9 cellular contexts compared by ENCODE assay signal in genomic region chr11:119361961-119362725, GRCh38. TPM values are rescaled to one million over a fixed set of nuclear protein-coding genes. Genes with fewer than 3 reads are reported as not detected.
DNase-seq lines count a peak whose midpoint lies in the region; ATAC-seq and TF ChIP-seq lines count a peak whose summit lies in the region.
"Had no signal": no experiment of that assay in that cellular context is flagged by ENCODE, and none has a peak within 500 bp of the region (broad histone marks: within the 10 kb centered on the region; RNA-seq: fewer than 3 reads in every experiment).

No MANE protein-coding gene starts in this region.

- peaks cover 7% of the 10 kb centered on the region for H3K4me1 Mint-ChIP-seq in activated CD4-positive, alpha-beta T cell treated with anti-CD3 and anti-CD28 coated beads, Interleukin-2, amount 10 ng/mL, durations not matched to agents 24 days and 14 days

- H3K36me3 ChIP-seq in thyroid gland: no peaks in the 10 kb centered on the region

- peak overlapping the region; percentile 41 for H3K4me3 Mint-ChIP-seq in activated CD4-positive, alpha-beta T cell treated with anti-CD3 and anti-CD28 coated beads, Interleukin-2, amount 10 ng/mL, durations not matched to agents 24 days and 14 days
- H3K4me3 Mint-ChIP-seq: stimulated activated memory B cell treated with anti-CD40 and anti-IgM and Interleukin-4, amounts not matched to agents 10 μg/mL and 1 μg/mL and 100 μg/mL, for 72 hours had no signal

- H3K9me3 ChIP-seq in thyroid gland: no peaks in the 10 kb centered on the region

- H3K27me3 ChIP-seq in layer of hippocampus (ENCODE audit: control insufficient read depth, insufficient read depth, low read length) (no peaks in the 10 kb centered on the region), thyroid gland (no peaks in the 10 kb centered on the region)

- WGBS in thyroid gland, 2 donors: 75 to 78% methylated on average over 11 of the region's 11 CpGs

- H3K27ac ChIP-seq in layer of hippocampus (ENCODE audit: low read depth, low read length) (peak overlapping the region; percentile 88), thyroid gland (peak overlapping the region; percentile 76 to 88 (median 85))

- H3K4me1 ChIP-seq in thyroid gland: peaks cover 37 to 52% of the 10 kb centered on the region in 2 donors

- TF ChIP-seq CTCF in thyroid gland (IDR thresholded peaks at IDR 0.05): no peak

- H3K27me3 Mint-ChIP-seq in activated CD4-positive, alpha-beta T cell treated with anti-CD3 and anti-CD28 coated beads, Interleukin-2, amount 10 ng/mL, durations not matched to agents 24 days and 14 days: peaks cover 50% of the 10 kb centered on the region

- intact Hi-C loops in activated CD4-positive, alpha-beta T cell treated with anti-CD3 and anti-CD28 coated beads, Interleukin-2, amount 10 ng/mL, durations not matched to agents 24 days and 14 days (cut with micrococcal nuclease): no loop called here
- intact Hi-C loops in thyroid gland (cut with DNase I): no loop called here

- H3K4me3 ChIP-seq in thyroid gland (replicated peaks in 1 of 3): no peak overlapping the region

- no peak for TF ChIP-seq POLR2A in thyroid gland (IDR thresholded peaks at IDR 0.05)

- no peak for DNase-seq in activated CD4-positive, alpha-beta T cell treated with anti-CD3 and anti-CD28 coated beads, Interleukin-2, amount 10 ng/mL, durations not matched to agents 24 days and 14 days
- no peak for DNase-seq in activated CD4-positive, alpha-beta T cell treated with anti-CD3 and anti-CD28 coated beads, Interleukin-2, amount 50 U/mL, for 1 hour
- DNase-seq in thyroid gland: peak in 1 of 2 donors; percentile 31
- DNase-seq in HPDE6-E6E7 (ENCODE audit: extremely low spot score): no peak

- H3K36me3 Mint-ChIP-seq in activated CD4-positive, alpha-beta T cell treated with anti-CD3 and anti-CD28 coated beads, Interleukin-2, amount 10 ng/mL, durations not matched to agents 24 days and 14 days (ENCODE audit: low read depth): no peaks in the 10 kb centered on the region
- H3K36me3 Mint-ChIP-seq: stimulated activated memory B cell treated with anti-CD40 and anti-IgM and Interleukin-4, amounts not matched to agents 10 μg/mL and 1 μg/mL and 100 μg/mL, for 72 hours had no signal

- no peak overlapping the region for H3K27ac Mint-ChIP-seq in activated CD4-positive, alpha-beta T cell treated with anti-CD3 and anti-CD28 coated beads, Interleukin-2, amount 10 ng/mL, durations not matched to agents 24 days and 14 days
- H3K27ac Mint-ChIP-seq: dendritic cell treated with granulocyte-macrophage colony-stimulating factor and Interleukin-4, amounts not matched to agents 40 ng/mL and 50 ng/mL, for 4 days; stimulated activated memory B cell treated with anti-CD40 and anti-IgM and Interleukin-4, amounts not matched to agents 10 μg/mL and 1 μg/mL and 100 μg/mL, for 72 hours had no signal

- no peaks in the 10 kb centered on the region for H3K9me3 Mint-ChIP-seq in activated CD4-positive, alpha-beta T cell treated with anti-CD3 and anti-CD28 coated beads, Interleukin-2, amount 10 ng/mL, durations not matched to agents 24 days and 14 days
- H3K9me3 Mint-ChIP-seq: dendritic cell treated with granulocyte-macrophage colony-stimulating factor and Interleukin-4, amounts not matched to agents 40 ng/mL and 50 ng/mL, for 4 days; stimulated activated memory B cell treated with anti-CD40 and anti-IgM and Interleukin-4, amounts not matched to agents 10 μg/mL and 1 μg/mL and 100 μg/mL, for 72 hours had no signal

- no peak for ATAC-seq in GM18867 (IDR thresholded peaks at IDR 0.05; ENCODE audit: unreplicated experiment)

RNA-seq across cellular contexts. Expression of gene MFRP, which starts 15.6 kb away (rescaled TPM):
- not detected in 2 replicates for total RNA-seq in activated CD4-positive, alpha-beta T cell treated with anti-CD3 and anti-CD28 coated beads, Interleukin-2, amount 10 ng/mL, durations not matched to agents 24 days and 14 days
- not detected for total RNA-seq in thyroid gland
- total RNA-seq: mononuclear cell had no signal

RNA-seq across cellular contexts. Expression of gene USP2, which starts 19.3 kb away (rescaled TPM):
- total RNA-seq in activated CD4-positive, alpha-beta T cell treated with anti-CD3 and anti-CD28 coated beads, Interleukin-2, amount 10 ng/mL, durations not matched to agents 24 days and 14 days: 0.09 and 0.35 TPM in 2 replicates
- 1 to 10 TPM; 2.0 to 5.3 (median 4.6) TPM for total RNA-seq in thyroid gland

RNA-seq across cellular contexts. Expression of gene C1QTNF5, which starts 21.5 kb away (rescaled TPM):
- not detected in 2 replicates for total RNA-seq in activated CD4-positive, alpha-beta T cell treated with anti-CD3 and anti-CD28 coated beads, Interleukin-2, amount 10 ng/mL, durations not matched to agents 24 days and 14 days
- 10 to 100 TPM; 13.0 to 46.4 (median 27.8) TPM for total RNA-seq in thyroid gland
- total RNA-seq: mononuclear cell had no signal

RNA-seq across cellular contexts. Expression of gene RNF26, which starts 27.8 kb away (rescaled TPM):
- 26.5 and 26.8 TPM in 2 replicates for total RNA-seq in activated CD4-positive, alpha-beta T cell treated with anti-CD3 and anti-CD28 coated beads, Interleukin-2, amount 10 ng/mL, durations not matched to agents 24 days and 14 days
- 10 to 100 TPM; 10.1 to 18.9 (median 14.1) TPM for total RNA-seq in thyroid gland

RNA-seq across cellular contexts. Expression of gene MCAM, which starts 45.2 kb away (rescaled TPM):
- 7.5 and 8.1 TPM in 2 replicates for total RNA-seq in activated CD4-positive, alpha-beta T cell treated with anti-CD3 and anti-CD28 coated beads, Interleukin-2, amount 10 ng/mL, durations not matched to agents 24 days and 14 days
- total RNA-seq in thyroid gland: 100 to 1,000 TPM in 1 of 4 donors, 10 to 100 TPM in 3; 17.6 to 243 (median 61.8) TPM

Comparison
In these comparisons a context has a peak if more than half of its experiments do, and no peak if none do; other contexts are left out.
1. RNA of gene C1QTNF5, which starts 21.5 kb away (total RNA-seq): 13.0 to 46.4 TPM in thyroid gland; not detected in activated CD4-positive, alpha-beta T cell treated with anti-CD3 and anti-CD28 coated beads, Interleukin-2, amount 10 ng/mL, durations not matched to agents 24 days and 14 days; every median in the first group is over 10 times any median in the second.